8 cellular contexts compared by ENCODE assay signal in the genomic region with DNA sequence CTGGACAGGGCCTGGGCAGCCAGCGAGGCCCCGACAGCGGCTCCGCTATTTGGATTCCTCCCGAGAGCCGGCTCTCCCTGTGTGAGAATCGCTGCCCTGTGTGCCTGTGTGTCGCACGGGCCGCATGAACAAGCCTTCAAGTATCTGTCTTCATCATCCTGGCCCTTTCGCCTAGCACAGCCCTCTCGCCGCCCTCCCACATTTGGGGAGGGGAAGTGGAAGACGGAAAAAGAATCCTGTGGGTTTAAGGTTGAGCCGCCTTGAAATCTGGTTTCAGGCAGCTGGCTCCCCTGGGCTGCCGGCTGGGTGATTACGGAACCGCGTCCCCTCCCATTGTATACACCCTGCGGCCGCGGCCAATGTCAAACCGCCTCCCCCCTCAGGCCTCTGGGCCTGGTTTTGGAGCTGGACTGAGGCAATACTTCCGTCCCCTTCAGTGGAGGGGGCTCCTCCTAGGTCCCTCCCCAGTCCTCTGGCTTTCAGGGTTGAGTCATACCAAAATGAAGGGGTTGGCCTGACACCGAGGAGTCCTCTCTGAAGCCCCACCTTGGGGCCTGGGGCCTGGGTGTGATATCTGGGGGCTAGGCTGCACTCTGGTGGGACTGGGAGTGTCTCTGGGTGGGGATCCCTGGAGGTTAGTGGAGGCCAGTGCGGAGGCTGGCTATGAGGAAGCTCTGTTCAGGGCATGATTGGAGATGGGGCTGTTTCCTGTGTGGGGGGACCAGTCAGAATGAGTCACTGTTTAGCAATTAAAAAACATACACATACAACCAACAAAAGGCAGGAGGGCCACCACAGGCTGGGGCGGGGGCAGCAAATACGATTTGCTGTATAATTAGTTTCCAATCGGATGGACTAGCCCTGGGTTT. TPM values are rescaled to one million over a fixed set of nuclear protein-coding genes. Genes with fewer than 3 reads are reported as not detected.
A peak's percentile ranks its signal among the peaks of the same experiment; 100 is the strongest.
DNase-seq lines count a peak whose midpoint lies in the region; ATAC-seq, FAIRE-seq and TF ChIP-seq lines count a peak whose summit lies in the region.

No MANE protein-coding gene starts in this region.

- dilution Hi-C loops in endothelial cell of umbilical vein (cut with MboI; ENCODE audit: extremely low pct_ligation_motif_present, low sequenced_read_pairs): no loop called here

- H4K20me1 ChIP-seq in endothelial cell of umbilical vein (replicated peaks; ENCODE audit: control insufficient read depth, extremely low read depth, insufficient read depth, low read length): no peaks in the 10 kb centered on the region

- H3K9me1 ChIP-seq in endothelial cell of umbilical vein (replicated peaks; ENCODE audit: control insufficient read depth, extremely low read depth, insufficient read depth, low read length): no peaks in the 10 kb centered on the region

- H3K27ac ChIP-seq in endothelial cell of umbilical vein (ENCODE audit: insufficient read depth, low read depth, low read length) (peak overlapping the region; percentile 79), mucosa of rectum (ENCODE audit: low read depth in 2 of 2, low read length in 2 of 2) (peak overlapping the region; percentile 99)

- FAIRE-seq in endothelial cell of umbilical vein (lab: Jason Lieb, UNC): peak; percentile 98

- H3K9me3 ChIP-seq in endothelial cell of umbilical vein (replicated peaks; ENCODE audit: control insufficient read depth, insufficient read depth, low read length) (no peaks in the 10 kb centered on the region), mucosa of rectum (ENCODE audit: control insufficient read depth in 2 of 2, low read length in 2 of 2) (no peaks in the 10 kb centered on the region)

- H3K36me3 ChIP-seq in endothelial cell of umbilical vein (ENCODE audit: control insufficient read depth in 2 of 2, extremely low read depth in 1 of 2, insufficient read depth in 2 of 2, low read length in 2 of 2): peaks cover 0 to 3% of the 10 kb centered on the region in 2 experiments
- H3K36me3 ChIP-seq in mucosa of rectum (ENCODE audit: control insufficient read depth in 2 of 2, insufficient read depth in 2 of 2, low read length in 2 of 2): peaks cover 6 to 8% of the 10 kb centered on the region in 2 donors

- BruUV-seq in endothelial cell of umbilical vein (replicated peaks; lab: Mats Ljungman, UMichigan): TSS peak; percentile 56

- peaks cover 70% of the 10 kb centered on the region for H3K79me2 ChIP-seq in endothelial cell of umbilical vein (ENCODE audit: control insufficient read depth, insufficient read depth, low read length)

- no peak overlapping the region for H2AFZ ChIP-seq in endothelial cell of umbilical vein (ENCODE audit: low read depth, low read length)

- H3K4me2 ChIP-seq in endothelial cell of umbilical vein (ENCODE audit: insufficient read depth, low read length): peak overlapping the region; percentile 61

- H3K4me3 ChIP-seq in endothelial cell of umbilical vein (replicated peaks in 1 of 3; ENCODE audit: insufficient read depth in 1 of 3, low read depth in 1 of 3, low read length in 3 of 3) (peak overlapping the region; percentile 56 to 68 (median 62)), mucosa of rectum (ENCODE audit: low read length in 2 of 2) (peak overlapping the region; percentile 89 to 98)

- POLR2A ChIA-PET in endothelial cell of umbilical vein (lab: Charles Lee): interaction anchor here (0.6 to 2.6 kb wide), 7 partner anchors 10 to 142 kb away, joined by 3 to 8 read pairs (median 3); partner anchors contain the start of gene SUFU

- no peak for TF ChIP-seq POLR2A in endothelial cell of umbilical vein (IDR thresholded peaks at IDR 0.05; ENCODE audit: low read depth, low read length)

- peak; percentile 29 for ATAC-seq in HG02938 (IDR thresholded peaks at IDR 0.05; ENCODE audit: unreplicated experiment)

- CTCF ChIA-PET in endothelial cell of umbilical vein (lab: Charles Lee): interaction anchor here (0.8 to 6.9 kb wide), 16 partner anchors 12 to 143 kb away, joined by 3 to 110 read pairs (median 4); partner anchors contain the start of genes ACTR1A and SUFU

- intact Hi-C loops in endothelial cell of umbilical vein (cut with micrococcal nuclease): loop anchor here (1.0 to 5.0 kb wide), 4 partner anchors 34 to 224 kb away; partner anchors contain the start of genes ARL3, FBXL15 and SFXN2

- no peak for TF ChIP-seq CTCF in endothelial cell of umbilical vein (IDR thresholded peaks at IDR 0.05; ENCODE audit: extremely low read depth in 1 of 2, insufficient read depth in 1 of 2, low read depth in 1 of 2, low read length in 2 of 2)

- no peaks in the 10 kb centered on the region for H3K27me3 ChIP-seq in endothelial cell of umbilical vein (ENCODE audit: control insufficient read depth in 2 of 2, insufficient read depth in 2 of 2, low read length in 2 of 2)
- no peaks in the 10 kb centered on the region for H3K27me3 ChIP-seq in mucosa of rectum (ENCODE audit: control insufficient read depth in 2 of 2, insufficient read depth in 2 of 2, low read length in 2 of 2)

- H3K9ac ChIP-seq in endothelial cell of umbilical vein (replicated peaks; ENCODE audit: extremely low read depth, insufficient read depth, low read length) (peak overlapping the region; percentile 88), mucosa of rectum (ENCODE audit: low read depth in 1 of 2, low read length in 2 of 2) (peak overlapping the region; percentile 95 to 96)

- DNase-seq in NCI-H2029 (lab: John Stamatoyannopoulos, UW): peak; percentile 24
- DNase-seq in NCI-H2029 treated with DMSO at 0.1 percent for 48 hours (lab: John Stamatoyannopoulos, UW): no peak
- DNase-seq in NOMO-1 (lab: John Stamatoyannopoulos, UW; ENCODE audit: unreplicated experiment in 2 of 2): peak; percentile 98
- peak; percentile 62 for DNase-seq in activated CD8-positive, alpha-beta memory T cell treated with anti-CD3 and anti-CD28 coated beads, Interleukin-2, amount 50 U/mL, for 24 hours (ENCODE audit: extremely low read depth)
- DNase-seq in endothelial cell of umbilical vein (ENCODE audit: low read depth, low spot score): peak; percentile 92
- DNase-seq in stimulated activated CD8-positive, alpha-beta memory T cell treated with anti-CD3 and anti-CD28 coated beads, Interleukin-4, amount 100 ng/mL, for 48 hours: peak; percentile 84

- peaks cover 48% of the 10 kb centered on the region for H3K4me1 ChIP-seq in endothelial cell of umbilical vein (ENCODE audit: control insufficient read depth, extremely low read depth, insufficient read depth, low read length)
- peaks cover 44 to 55% of the 10 kb centered on the region in 2 donors for H3K4me1 ChIP-seq in mucosa of rectum (ENCODE audit: control insufficient read depth in 2 of 2, insufficient read depth in 2 of 2, low read length in 2 of 2)

TF ChIP-seq in endothelial cell of umbilical vein, 7 proteins besides CTCF, POLR2A, EP300 and RAD21:
- TF ChIP-seq MYC (IDR thresholded peaks at IDR 0.05; ENCODE audit: low read depth, low read length) (no peak), MAX (IDR thresholded peaks at IDR 0.05; ENCODE audit: insufficient read depth, insufficient read length) (no peak), JUN (IDR thresholded peaks at IDR 0.05; ENCODE audit: borderline replicate concordance, insufficient read depth, insufficient read length, low read depth) (peak; percentile 92), EZH2 (IDR thresholded peaks at IDR 0.05; ENCODE audit: borderline replicate concordance, low read depth, low read length, severe bottlenecking) (no peak), FOS (IDR thresholded peaks at IDR 0.05; ENCODE audit: borderline replicate concordance, insufficient read depth, low read length) (peak; percentile 98), GATA2 (IDR thresholded peaks at IDR 0.05; ENCODE audit: insufficient read depth, insufficient read length, low read depth, low read length) (peak; percentile 42), POLR2AphosphoS5 (IDR thresholded peaks at IDR 0.05; ENCODE audit: insufficient read depth, low read depth, low read length) (peak; percentile 11)

RNA-seq across cellular contexts. Expression of gene TRIM8, which starts 1.7 kb away (rescaled TPM):
- total RNA-seq in endothelial cell of umbilical vein: 108 and 114 TPM in 2 replicates
- polyA plus RNA-seq in endothelial cell of umbilical vein: 74.1 and 77.2 TPM in 2 replicates
- polyA plus RNA-seq in endothelial cell of umbilical vein (2011; cell fraction: cytosol; rRNA removed): 88.7 and 106 TPM in 2 replicates
- 74.2 and 76.4 TPM in 2 replicates for polyA plus RNA-seq in endothelial cell of umbilical vein (2011; cell fraction: nucleus; rRNA removed)
- 154 and 159 TPM in 2 replicates for polyA plus RNA-seq in endothelial cell of umbilical vein (2012)
- polyA minus RNA-seq in endothelial cell of umbilical vein: 45.9 and 64.0 TPM in 2 replicates
- polyA minus RNA-seq in endothelial cell of umbilical vein (2011; cell fraction: cytosol; rRNA and poly(A)+ RNA removed): 17.6 TPM
- polyA minus RNA-seq in endothelial cell of umbilical vein (2011; cell fraction: nucleus; rRNA and poly(A)+ RNA removed): 26.3 and 40.0 TPM in 2 replicates
